9 cellular contexts compared by ENCODE assay signal in genomic region chr1:87024936-87025537, GRCh38.
DNase-seq lines count a peak whose midpoint lies in the region; ATAC-seq, FAIRE-seq and TF ChIP-seq lines count a peak whose summit lies in the region.
"Had no signal": no experiment of that assay in that cellular context is flagged by ENCODE, and none has a peak within 500 bp of the region (broad histone marks: within the 10 kb centered on the region; RNA-seq: fewer than 3 reads in every experiment).

No MANE protein-coding gene starts in this region.

- H3K9me3 Mint-ChIP-seq in naive thymus-derived CD4-positive, alpha-beta T cell, result no peaks in the 10 kb centered on the region
- H3K9me3 Mint-ChIP-seq in CD8-positive, alpha-beta T cell, result no peaks in the 10 kb centered on the region
- H3K9me3 Mint-ChIP-seq: T-cell had no signal

- WGBS in H1 (ENCODE audit: extremely low coverage in 1 of 2, insufficient coverage in 1 of 2, insufficient read length in 1 of 2, insufficient replicate concordance in 2 of 2, low coverage in 1 of 2, low lambda C conversion rate in 2 of 2, missing lambda C conversion rate in 1 of 2), 2 experiments, result 75% methylated on average over 2 of the region's 2 CpGs; no CpG with 5 or more reads in 1 of the 2 experiments

- TF ChIP-seq POLR2A in H1 (IDR thresholded peaks at IDR 0.05; ENCODE audit: control extremely low read depth in 1 of 2, low read depth in 2 of 2, low read length in 2 of 2), result no peak

- H4K5ac ChIP-seq in H1 (ENCODE audit: insufficient read length, low read depth, low read length), result no peak overlapping the region

- peaks cover 0 to 3% of the 10 kb centered on the region in 2 experiments for H4K20me1 ChIP-seq in H1 (replicated peaks in 1 of 2; ENCODE audit: control insufficient read depth in 1 of 2, insufficient read depth in 2 of 2, low read length in 2 of 2)

- H3K23me2 ChIP-seq in H1 (ENCODE audit: low read depth, low read length), result no peaks in the 10 kb centered on the region

- no peak overlapping the region for H2BK20ac ChIP-seq in H1 (ENCODE audit: low read length)

- no peak overlapping the region for H2AK5ac ChIP-seq in H1 (ENCODE audit: low read depth, low read length)

- H3K79me1 ChIP-seq in H1 (ENCODE audit: low read depth, low read length), result no peaks in the 10 kb centered on the region

- peak; percentile 85 for ATAC-seq in GM19395 (IDR thresholded peaks at IDR 0.05; ENCODE audit: unreplicated experiment)
- ATAC-seq in HG03442 (IDR thresholded peaks at IDR 0.05; ENCODE audit: unreplicated experiment), result peak; percentile 68
- ATAC-seq in naive thymus-derived CD4-positive, alpha-beta T cell, result peak; percentile 42
- ATAC-seq in HG02763 (IDR thresholded peaks at IDR 0.05; ENCODE audit: unreplicated experiment), result no peak
- ATAC-seq in CD8-positive, alpha-beta T cell, result no peak

- H3K4me1 Mint-ChIP-seq in naive thymus-derived CD4-positive, alpha-beta T cell, result peaks cover 2 to 17% (median 8%) of the 10 kb centered on the region in 7 donors
- peaks cover 2% of the 10 kb centered on the region for H3K4me1 Mint-ChIP-seq in CD8-positive, alpha-beta T cell (ENCODE audit: low read depth)

- H3K36me3 ChIP-seq in H1 (ENCODE audit: control insufficient read depth in 2 of 4, insufficient read depth in 4 of 4, low read length in 3 of 4), result no peaks in the 10 kb centered on the region
- no peaks in the 10 kb centered on the region for H3K36me3 ChIP-seq in naive thymus-derived CD4-positive, alpha-beta T cell (ENCODE audit: control insufficient read depth in 2 of 3, insufficient read depth in 3 of 3, low read length in 3 of 3)
- H3K36me3 ChIP-seq in CD8-positive, alpha-beta T cell (ENCODE audit: insufficient read depth, low read length), result no peaks in the 10 kb centered on the region

- H3K27me3 ChIP-seq in H1 (replicated peaks in 1 of 4; ENCODE audit: control insufficient read depth in 3 of 4, extremely low read depth in 1 of 4, insufficient read depth in 3 of 4, low read length in 3 of 4), result no peaks in the 10 kb centered on the region
- no peaks in the 10 kb centered on the region for H3K27me3 ChIP-seq in naive thymus-derived CD4-positive, alpha-beta T cell (ENCODE audit: control insufficient read depth in 2 of 2, insufficient read depth in 2 of 2, low read length in 2 of 2)
- H3K27me3 ChIP-seq in CD8-positive, alpha-beta T cell (ENCODE audit: insufficient read depth, low read length), result no peaks in the 10 kb centered on the region

- H3K27ac Mint-ChIP-seq in naive thymus-derived CD4-positive, alpha-beta T cell, result peak overlapping the region in 1 of 9 donors; percentile 11
- no peak overlapping the region for H3K27ac Mint-ChIP-seq in CD8-positive, alpha-beta T cell
- H3K27ac Mint-ChIP-seq: T-cell had no signal

- H4K91ac ChIP-seq in H1 (replicated peaks; ENCODE audit: insufficient read length, low read length), result no peak overlapping the region

- H3K4me3 ChIP-seq in H1 (ENCODE audit: extremely low read depth in 1 of 4, insufficient read depth in 2 of 4, low read depth in 3 of 4, low read length in 4 of 4), result no peak overlapping the region
- H3K4me3 ChIP-seq in naive thymus-derived CD4-positive, alpha-beta T cell (ENCODE audit: low read length), result no peak overlapping the region
- no peak overlapping the region for H3K4me3 ChIP-seq in CD8-positive, alpha-beta T cell (ENCODE audit: low read depth, low read length)

- CTCF ChIA-PET in H1 (lab: Charles Lee; ENCODE audit: partially characterized antibody), result interaction anchor here (0.8 to 1.7 kb wide), 8 partner anchors 10 to 257 kb away, joined by 3 to 8 read pairs (median 3); no protein-coding TSS in a partner anchor
- CTCF ChIA-PET in naive thymus-derived CD4-positive, alpha-beta T cell (lab: Charles Lee), result no interaction called here
- CTCF ChIA-PET in CD8-positive, alpha-beta T cell (lab: Charles Lee), result no interaction called here

- intact Hi-C loops in naive thymus-derived CD4-positive, alpha-beta T cell (cut with micrococcal nuclease), result loop anchor here (1.0 to 5.0 kb wide), 3 partner anchors 57 to 193 kb away; no protein-coding TSS in a partner anchor
- intact Hi-C loops in CD8-positive, alpha-beta T cell (cut with DNase I, micrococcal nuclease), result loop anchor here (1.0 to 5.0 kb wide), 2 partner anchors 57 to 192 kb away; no protein-coding TSS in a partner anchor

- TF ChIP-seq EP300 in H1 (IDR thresholded peaks at IDR 0.05; ENCODE audit: borderline replicate concordance in 1 of 2, low read depth in 2 of 2, low read length in 2 of 2), result no peak

- peaks cover 0 to 2% (median 0%) of the 10 kb centered on the region in 4 experiments; a peak in 1 of 7 replicates for H3K4me1 ChIP-seq in H1 (replicated peaks in 1 of 4; ENCODE audit: control insufficient read depth in 3 of 4, insufficient read depth in 4 of 4, low read length in 3 of 4)
- no peaks in the 10 kb centered on the region for H3K4me1 ChIP-seq in naive thymus-derived CD4-positive, alpha-beta T cell (ENCODE audit: control insufficient read depth in 2 of 2, insufficient read depth in 2 of 2, low read length in 2 of 2)
- H3K4me1 ChIP-seq in CD8-positive, alpha-beta T cell (ENCODE audit: insufficient read depth, low read length), result no peaks in the 10 kb centered on the region

- POLR2A ChIA-PET in H1 (lab: Charles Lee; ENCODE audit: partially characterized antibody), result interaction anchor here (1.2 kb wide), 1 partner anchor 9 kb away, joined by 3 read pairs; no protein-coding TSS in a partner anchor
- POLR2A ChIA-PET in naive thymus-derived CD4-positive, alpha-beta T cell (lab: Charles Lee), result no interaction called here
- POLR2A ChIA-PET in CD8-positive, alpha-beta T cell (lab: Charles Lee), result no interaction called here

- H3K9me3 ChIP-seq in H1 (ENCODE audit: insufficient read depth in 2 of 2, low read depth in 1 of 2, low read length in 1 of 2), result no peaks in the 10 kb centered on the region
- H3K9me3 ChIP-seq in naive thymus-derived CD4-positive, alpha-beta T cell (ENCODE audit: control insufficient read depth in 2 of 3, low read length in 3 of 3), result no peaks in the 10 kb centered on the region
- no peaks in the 10 kb centered on the region for H3K9me3 ChIP-seq in CD8-positive, alpha-beta T cell (ENCODE audit: low read length)

- H2BK12ac ChIP-seq in H1 (ENCODE audit: low read depth, low read length), result no peak overlapping the region

- no peak overlapping the region for H2AFZ ChIP-seq in H1 (ENCODE audit: low read length)

- no peak overlapping the region for H2BK120ac ChIP-seq in H1 (replicated peaks; ENCODE audit: low read depth, low read length)

- FAIRE-seq in D721Med (lab: Jason Lieb, UNC) (peak; percentile 32), H1 (lab: Jason Lieb, UNC) (peak; percentile 73)

- no peak overlapping the region for H3K23ac ChIP-seq in H1 (ENCODE audit: insufficient read length)

- H2BK5ac ChIP-seq in H1 (ENCODE audit: low read depth, low read length), result no peak overlapping the region

- peaks cover 0 to 51% of the 10 kb centered on the region in 2 experiments; a peak in 2 of 4 replicates for H3K79me2 ChIP-seq in H1 (ENCODE audit: control insufficient read depth in 1 of 2, insufficient read depth in 2 of 2, low read length in 2 of 2)

- H3K4me2 ChIP-seq in H1 (ENCODE audit: insufficient read depth in 1 of 2, low read depth in 2 of 2, low read length in 2 of 2), result no peak overlapping the region

- TF ChIP-seq CTCF in D721Med (IDR thresholded peaks at IDR 0.05; ENCODE audit: insufficient read depth, missing control alignments) (peak; percentile 70), H1 (IDR thresholded peaks at IDR 0.05; ENCODE audit: control extremely low read depth in 1 of 3, insufficient read depth in 1 of 3, low read depth in 1 of 3, low read length in 3 of 3) (peak in 2 of 3 experiments; percentile 53 to 71; a peak in 3 of 4 replicates)
- no peak for TF ChIP-seq CTCF in CD8-positive, alpha-beta T cell (IDR thresholded peaks at IDR 0.05)

- H3K27me3 Mint-ChIP-seq in naive thymus-derived CD4-positive, alpha-beta T cell, result no peaks in the 10 kb centered on the region
- H3K27me3 Mint-ChIP-seq in CD8-positive, alpha-beta T cell (ENCODE audit: low read depth), result no peaks in the 10 kb centered on the region
- H3K27me3 Mint-ChIP-seq: T-cell had no signal

- H4K8ac ChIP-seq in H1 (ENCODE audit: extremely low read depth, insufficient read depth, low read length), result no peak overlapping the region

- H3K56ac ChIP-seq in H1 (replicated peaks; ENCODE audit: insufficient read length, low read depth, low read length), result no peak overlapping the region

- peak; percentile 65 to 73 for TF ChIP-seq RAD21 in H1 (IDR thresholded peaks at IDR 0.05 in 1 of 2, conservative IDR thresholded peaks at IDR 0.05 in 1 of 2; ENCODE audit: low read depth in 2 of 2, low read length in 2 of 2)

- H2BK15ac ChIP-seq in H1 (ENCODE audit: low read length), result no peak overlapping the region

- H3K14ac ChIP-seq in H1 (ENCODE audit: insufficient read length), result no peak overlapping the region

- no peak for DNase-seq in D721Med (ENCODE audit: insufficient read length, low spot score)
- peak; percentile 2 for DNase-seq in NCI-H774 (lab: John Stamatoyannopoulos, UW)
- DNase-seq in H1 (ENCODE audit: low read depth in 1 of 2, low spot score in 2 of 2), result no peak
- DNase-seq in naive thymus-derived CD4-positive, alpha-beta T cell, result no peak
- no peak for DNase-seq in CD8-positive, alpha-beta T cell
- DNase-seq: T-cell had no signal

- no peak overlapping the region for H3K4ac ChIP-seq in H1 (replicated peaks; ENCODE audit: insufficient read length, low read depth, low read length)

- no peak overlapping the region for H3K27ac ChIP-seq in H1 (ENCODE audit: low read depth, low read length)
- H3K27ac ChIP-seq in naive thymus-derived CD4-positive, alpha-beta T cell (ENCODE audit: low read depth, low read length), result no peak overlapping the region
- no peak overlapping the region for H3K27ac ChIP-seq in CD8-positive, alpha-beta T cell (ENCODE audit: low read depth, low read length)

- H3K9ac ChIP-seq in H1 (replicated peaks in 1 of 4; ENCODE audit: extremely low read depth in 1 of 4, low read depth in 3 of 4, low read length in 3 of 4), result no peak overlapping the region

- no peak overlapping the region for H3K18ac ChIP-seq in H1 (ENCODE audit: extremely low read depth, low read length)

- H3K36me3 Mint-ChIP-seq in naive thymus-derived CD4-positive, alpha-beta T cell, result peaks cover 0 to 4% (median 0%) of the 10 kb centered on the region in 5 donors
- H3K36me3 Mint-ChIP-seq in CD8-positive, alpha-beta T cell, result no peaks in the 10 kb centered on the region

- no peak overlapping the region for H3K4me3 Mint-ChIP-seq in naive thymus-derived CD4-positive, alpha-beta T cell
- H3K4me3 Mint-ChIP-seq in CD8-positive, alpha-beta T cell, result no peak overlapping the region
- H3K4me3 Mint-ChIP-seq: T-cell had no signal

TF ChIP-seq in H1, 55 proteins besides CTCF, POLR2A, EP300 and RAD21 (continues in another document):
- TF ChIP-seq NANOG (IDR thresholded peaks at IDR 0.05; ENCODE audit: insufficient read depth, low read depth, low read length, poor library complexity, severe bottlenecking), result no peak
- no peak for TF ChIP-seq GABPA (IDR thresholded peaks at IDR 0.05; ENCODE audit: borderline replicate concordance, insufficient read depth, low read length)
- no peak for TF ChIP-seq HDAC2 (IDR thresholded peaks at IDR 0.05; ENCODE audit: borderline replicate concordance in 1 of 2, low read depth in 2 of 2, low read length in 2 of 2)
- TF ChIP-seq GTF2F1 (IDR thresholded peaks at IDR 0.05; ENCODE audit: borderline replicate concordance, low read depth, low read length), result no peak
- TF ChIP-seq SIRT6 (IDR thresholded peaks at IDR 0.05; ENCODE audit: low read length), result no peak

Comparison
In these comparisons a context has a peak if more than half of its experiments do, and no peak if none do; other contexts are left out.
1. ATAC-seq: peak in GM19395 (single experiment), HG03442 (single experiment) and naive thymus-derived CD4-positive, alpha-beta T cell (single experiment); none in HG02763 (single experiment) and CD8-positive, alpha-beta T cell (single experiment).